Comparison of ENCODE assay signal across 8 cellular contexts in genomic region chr2:134919360-134920210, GRCh38. TPM values are rescaled to one million over a fixed set of nuclear protein-coding genes. Genes with fewer than 3 reads are reported as not detected.
DNase-seq lines count a peak whose midpoint lies in the region; TF ChIP-seq lines count a peak whose summit lies in the region.

No MANE protein-coding gene starts in this region.

- TF ChIP-seq CTCF in GM12865 (IDR thresholded peaks at IDR 0.05; ENCODE audit: insufficient read depth, low read depth, low read length, missing control alignments) (no peak), coronary artery (IDR thresholded peaks at IDR 0.05) (no peak)

- DNase-seq in GM12865 (ENCODE audit: low read depth) (peak; percentile 70), UCSD-AML1 (lab: John Stamatoyannopoulos, UW; ENCODE audit: unreplicated experiment) (peak; percentile 50), coronary artery (ENCODE audit: low spot score) (no peak), lung microvascular endothelial cell (ENCODE audit: low read depth in 2 of 2) (peak; percentile 40 to 61), AG08396 (ENCODE audit: low spot score) (no peak), DMS153 treated with DMSO at 0.1 percent for 48 hours (lab: John Stamatoyannopoulos, UW; ENCODE audit: unreplicated experiment) (no peak)
- peak; percentile 38 for DNase-seq in Jurkat, Clone E6-1 (ENCODE audit: low read depth, low spot score)
- DNase-seq in stimulated activated CD8-positive, alpha-beta memory T cell treated with anti-CD3 and anti-CD28 coated beads, Interleukin-4, amount 100 ng/mL, for 4 hours (ENCODE audit: low read depth in 2 of 2, low spot score in 1 of 2): peak; percentile 12 to 15

- H3K27ac ChIP-seq in coronary artery: peak overlapping the region; percentile 94 to 97

- H3K4me3 ChIP-seq in GM12865 (ENCODE audit: low read depth, low read length) (peak overlapping the region; percentile 93), coronary artery (peak overlapping the region; percentile 94)
- peak overlapping the region; percentile 64 for H3K4me3 ChIP-seq in Jurkat, Clone E6-1 (ENCODE audit: low read length)

RNA-seq across cellular contexts. Expression of gene CCNT2, which starts 1.0 kb away (rescaled TPM):
- 19.5 TPM for polyA plus RNA-seq in Jurkat, Clone E6-1 (2012; ENCODE audit: insufficient read depth, insufficient read length)
- total RNA-seq in lung microvascular endothelial cell: 19.8 and 27.0 TPM in 2 replicates

Comparison
In these comparisons a context has a peak if more than half of its experiments do, and no peak if none do; other contexts are left out.
1. DNase-seq: peak in GM12865 (single experiment), Jurkat, Clone E6-1 (single experiment), UCSD-AML1 (single experiment), lung microvascular endothelial cell (2 of 2) and stimulated activated CD8-positive, alpha-beta memory T cell treated with anti-CD3 and anti-CD28 coated beads, Interleukin-4, amount 100 ng/mL, for 4 hours (2 of 2); none in coronary artery (single experiment), AG08396 (single experiment) and DMS153 treated with DMSO at 0.1 percent for 48 hours (single experiment).
2. Peak in every context shown above with its lines, with median percentiles within 50 percentile points of each other: H3K4me3 ChIP-seq.